ENCODE assay signal across 1 cellular context in genomic region chr17:79008666-79009387, GRCh38.
TF ChIP-seq lines count a peak whose summit lies in the region.

No MANE protein-coding gene starts in this region.

TF ChIP-seq in WTC11, 78 proteins besides CTCF, POLR2A, EP300 and RAD21 (continued from another document):
- TF ChIP-seq ELF4 (CRISPR knock-in tag; IDR thresholded peaks at IDR 0.05; ENCODE audit: low read depth) (no peak), ZBTB43 (CRISPR knock-in tag; IDR thresholded peaks at IDR 0.05) (no peak), STAT6 (CRISPR knock-in tag; conservative IDR thresholded peaks at IDR 0.05; ENCODE audit: low read depth) (no peak)
